36 cellular contexts compared by ENCODE assay signal in the genomic region with DNA sequence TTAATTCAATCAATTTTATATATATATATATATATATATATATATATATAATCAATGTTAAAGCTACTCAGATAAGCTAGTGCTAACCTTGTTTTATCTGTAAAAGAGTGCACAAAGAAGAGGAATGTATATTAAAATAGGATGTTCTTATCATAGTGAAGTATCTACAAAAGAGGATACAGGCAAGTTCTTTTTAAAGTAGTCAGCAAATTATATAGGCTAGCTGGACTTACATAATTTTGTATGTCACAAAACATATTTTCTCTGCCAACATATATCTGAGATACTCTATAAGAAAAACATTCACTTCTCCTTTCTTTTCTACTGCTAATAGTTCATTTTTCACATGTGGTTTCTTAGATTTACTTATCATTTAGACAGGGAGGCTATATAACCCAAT. TPM values are rescaled to one million over a fixed set of nuclear protein-coding genes. Genes with fewer than 3 reads are reported as not detected.
"Had no signal": no experiment of that assay in that cellular context is flagged by ENCODE, and none has a peak within 500 bp of the region (broad histone marks: within the 10 kb centered on the region; RNA-seq: fewer than 3 reads in every experiment).

No MANE protein-coding gene starts in this region.

- H3K9me3 ChIP-seq: adrenal gland, ascending aorta, body of pancreas, breast epithelium had no signal

- H3K27ac ChIP-seq: adrenal gland, ascending aorta, body of pancreas, brain microvascular endothelial cell, breast epithelium, cardiac muscle cell had no signal

- H3K27me3 ChIP-seq: adrenal gland, ascending aorta, body of pancreas, brain microvascular endothelial cell, breast epithelium, cardiac muscle cell had no signal

- DNase-seq: activated effector memory CD4-positive, alpha-beta T cell treated with anti-CD3 and anti-CD28 coated beads, Interleukin-2, amount 50 U/mL, for 16 hours; activated effector memory CD4-positive, alpha-beta T cell treated with Interleukin-2 at 50 U/mL for 16 hours; activated gamma-delta T cell; activated gamma-delta T cell treated with Interleukin-2 at 50 U/mL for 16 hours; activated naive CD4-positive, alpha-beta T cell; activated naive CD4-positive, alpha-beta T cell treated with anti-CD3 and anti-CD28 coated beads for 36 hours; activated naive CD4-positive, alpha-beta T cell treated with anti-CD3 and anti-CD28 coated beads, Interleukin-2, amount 10 ng/mL, durations not matched to agents 7 days and 5 days; activated naive CD4-positive, alpha-beta T cell treated with anti-CD3 and anti-CD28 coated beads, Interleukin-2, amount 50 U/mL, for 16 hours; activated naive CD4-positive, alpha-beta T cell treated with Interleukin-2 at 50 U/mL for 16 hours; activated naive CD8-positive, alpha-beta T cell treated with anti-CD3 and anti-CD28 coated beads for 36 hours; activated naive CD8-positive, alpha-beta T cell treated with anti-CD3 and anti-CD28 coated beads, Interleukin-2, amount 10 ng/mL, durations not matched to agents 7 days and 5 days; activated naive CD8-positive, alpha-beta T cell treated with anti-CD3 and anti-CD28 coated beads, Interleukin-2, amount 50 U/mL, for 24 hours; activated T-cell treated with anti-CD3 and anti-CD28 coated beads, Interleukin-2, amount 50 U/mL, for 24 hours; activated T-cell treated with anti-CD3 and anti-CD28 coated beads, Interleukin-2, amount 50 U/mL, for 4 hours; activated T-cell treated with anti-CD3 and anti-CD28 coated beads, Interleukin-2, amount 50 U/mL, for 48 hours; activated T-cell treated with anti-CD3 and anti-CD28 coated beads, Interleukin-2, amount 50 U/mL, for 72 hours; adrenal gland; amniotic stem cell; amygdala; anterior cingulate cortex; aorta; body of pancreas; brain microvascular endothelial cell; caudate nucleus; central memory CD4-positive, alpha-beta T cell; cerebellar nuclear complex had no signal

- ATAC-seq: activated naive CD4-positive, alpha-beta T cell treated with anti-CD3 and anti-CD28 coated beads, Interleukin-2, amount 50 U/mL, for 72 hours; activated naive CD8-positive, alpha-beta T cell treated with anti-CD3 and anti-CD28 coated beads, Interleukin-2, amount 50 U/mL, for 24 hours; activated T-cell treated with anti-CD3 and anti-CD28 coated beads, Interleukin-2, amount 50 U/mL, for 4 hours; activated T-cell treated with anti-CD3 and anti-CD28 coated beads, Interleukin-2, amount 50 U/mL, for 72 hours; activated T-helper 17 cell treated with anti-CD3 and anti-CD28 coated beads, Interleukin-2, amount 50 U/mL, for 72 hours; body of pancreas had no signal

- H3K4me3 ChIP-seq: adrenal gland, ascending aorta, body of pancreas, breast epithelium, cardiac muscle cell had no signal

- FAIRE-seq: astrocyte, bronchial epithelial cell had no signal

- H3K36me3 ChIP-seq: adrenal gland, ascending aorta, brain microvascular endothelial cell, breast epithelium, cardiac muscle cell had no signal

- H3K4me1 ChIP-seq: adrenal gland, ascending aorta, body of pancreas, breast epithelium had no signal

RNA-seq across cellular contexts. Expression of a gene that starts 39.9 kb away (rescaled TPM):
- total RNA-seq: activated naive CD4-positive, alpha-beta T cell treated with anti-CD3 and anti-CD28 coated beads for 36 hours; activated naive CD4-positive, alpha-beta T cell treated with anti-CD3 and anti-CD28 coated beads, Interleukin-2, amount 50 U/mL, for 72 hours; activated naive CD8-positive, alpha-beta T cell treated with anti-CD3 and anti-CD28 coated beads for 36 hours; activated naive CD8-positive, alpha-beta T cell treated with anti-CD3 and anti-CD28 coated beads, Interleukin-2, amount 10 ng/mL, durations not matched to agents 7 days and 5 days; activated T-cell treated with anti-CD3 and anti-CD28 coated beads, Interleukin-2, amount 50 U/mL, for 72 hours; activated T-helper 1 cell treated with anti-CD3 and anti-CD28 coated beads, Interleukin-12 subunit alpha, Interleukin-12 subunit beta, Interleukin-2, Interleukin-4 antibody, amounts not matched to agents 30 ng/mL and 10 ng/mL and 1 ng/mL, durations not matched to agents 14 hours and 24 hours and 36 hours; activated T-helper 17 cell treated with anti-CD3 and anti-CD28 coated beads, Interleukin-2, amount 50 U/mL, for 72 hours; activated T-helper 2 cell treated with anti-CD3 and anti-CD28 coated beads, Interferon-gamma antibody, Interleukin-2, Interleukin-4, amounts not matched to agents 10 μg/mL and 5 μg/mL and 100 μg/mL, durations not matched to agents 14 hours and 24 hours and 36 hours; ascending aorta; astrocyte; body of pancreas; bronchial epithelial cell; chondrocyte had no signal
- polyA plus RNA-seq: aorta had no signal
